23 cellular contexts compared by ENCODE assay signal in the genomic region with DNA sequence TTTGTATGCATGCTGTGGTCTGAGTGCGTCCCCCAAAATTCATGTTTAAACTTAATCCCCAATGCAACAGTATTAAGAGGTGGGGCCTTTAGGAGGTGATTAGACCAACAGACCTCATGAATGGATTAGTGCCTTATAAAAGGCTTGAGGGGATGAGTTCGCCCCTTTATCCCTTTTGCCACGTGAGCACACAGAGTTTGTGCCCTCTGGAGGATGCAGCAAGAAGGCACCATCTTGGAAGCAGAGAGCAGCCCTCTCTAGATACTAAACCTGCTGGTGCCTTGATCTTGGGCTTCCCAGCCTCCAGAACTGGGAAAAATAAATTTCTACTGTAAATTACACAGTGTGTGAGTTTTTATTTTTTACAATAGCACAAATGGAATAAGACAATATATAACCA.
"Had no signal": no experiment of that assay in that cellular context is flagged by ENCODE, and none has a peak within 500 bp of the region (broad histone marks: within the 10 kb centered on the region; RNA-seq: fewer than 3 reads in every experiment).

No MANE protein-coding gene starts in this region.

- H3K4me3 Mint-ChIP-seq: activated CD4-positive, alpha-beta memory T cell treated with anti-CD3 and anti-CD28 coated beads, Interleukin-2, amount 10 ng/mL, durations not matched to agents 7 days and 5 days; activated CD4-positive, alpha-beta T cell treated with anti-CD3 and anti-CD28 coated beads, Interleukin-2, amount 10 ng/mL, durations not matched to agents 24 days and 14 days; activated CD8-positive, alpha-beta memory T cell treated with anti-CD3 and anti-CD28 coated beads, Interleukin-2, amount 10 ng/mL, durations not matched to agents 7 days and 5 days; activated naive CD4-positive, alpha-beta T cell treated with anti-CD3 and anti-CD28 coated beads, Interleukin-2, amount 10 ng/mL, durations not matched to agents 7 days and 5 days; mesothelial cell of epicardium; naive thymus-derived CD8-positive, alpha-beta T cell; type B pancreatic cell had no signal

- DNase-seq: activated CD4-positive, alpha-beta memory T cell treated with anti-CD3 and anti-CD28 coated beads, Interleukin-2, amount 10 ng/mL, durations not matched to agents 7 days and 5 days; activated CD4-positive, alpha-beta T cell treated with anti-CD3 and anti-CD28 coated beads, Interleukin-2, amount 10 ng/mL, durations not matched to agents 24 days and 14 days; activated CD8-positive, alpha-beta memory T cell treated with anti-CD3 and anti-CD28 coated beads, Interleukin-2, amount 10 ng/mL, durations not matched to agents 7 days and 5 days; activated effector memory CD4-positive, alpha-beta T cell treated with anti-CD3 and anti-CD28 coated beads, Interleukin-2, amount 50 U/mL, for 16 hours; activated naive CD4-positive, alpha-beta T cell treated with anti-CD3 and anti-CD28 coated beads, Interleukin-2, amount 10 ng/mL, durations not matched to agents 7 days and 5 days; activated T-cell treated with anti-CD3 and anti-CD28 coated beads for 4 hours; amygdala; cerebellar nuclear complex; cortex of kidney; foreskin fibroblast; heart right ventricle; kidney; naive thymus-derived CD8-positive, alpha-beta T cell; retina; sigmoid colon; stimulated activated CD4-positive, alpha-beta T cell treated with anti-CD3 and anti-CD28 coated beads, Interleukin-2, amount 100 ng/mL, for 48 hours; stimulated activated naive CD4-positive, alpha-beta T cell; testis had no signal

- H3K4me1 Mint-ChIP-seq: mesothelial cell of epicardium had no signal

- H3K4me3 ChIP-seq: heart right ventricle, lung, sigmoid colon, testis, vagina had no signal

- H3K9me3 Mint-ChIP-seq: activated CD4-positive, alpha-beta memory T cell treated with anti-CD3 and anti-CD28 coated beads, Interleukin-2, amount 10 ng/mL, durations not matched to agents 7 days and 5 days; activated naive CD4-positive, alpha-beta T cell treated with anti-CD3 and anti-CD28 coated beads, Interleukin-2, amount 10 ng/mL, durations not matched to agents 7 days and 5 days; mesothelial cell of epicardium; type B pancreatic cell had no signal

- H3K27ac ChIP-seq: heart right ventricle, sigmoid colon, testis, vagina had no signal

- H3K27ac Mint-ChIP-seq: activated CD4-positive, alpha-beta memory T cell treated with anti-CD3 and anti-CD28 coated beads, Interleukin-2, amount 10 ng/mL, durations not matched to agents 7 days and 5 days; activated CD4-positive, alpha-beta T cell treated with anti-CD3 and anti-CD28 coated beads, Interleukin-2, amount 10 ng/mL, durations not matched to agents 24 days and 14 days; activated CD8-positive, alpha-beta memory T cell treated with anti-CD3 and anti-CD28 coated beads, Interleukin-2, amount 10 ng/mL, durations not matched to agents 7 days and 5 days; activated naive CD4-positive, alpha-beta T cell treated with anti-CD3 and anti-CD28 coated beads, Interleukin-2, amount 10 ng/mL, durations not matched to agents 7 days and 5 days; mesothelial cell of epicardium; naive thymus-derived CD8-positive, alpha-beta T cell; type B pancreatic cell had no signal

- ATAC-seq: activated CD4-positive, CD25-positive, alpha-beta regulatory T cell treated with anti-CD3 and anti-CD28 coated beads, Interleukin-2, amount 50 U/mL, for 24 hours; activated CD8-positive, alpha-beta memory T cell treated with anti-CD3 and anti-CD28 coated beads, Interleukin-2, amount 10 ng/mL, durations not matched to agents 7 days and 5 days; heart right ventricle; naive thymus-derived CD8-positive, alpha-beta T cell had no signal

- H3K36me3 Mint-ChIP-seq: activated CD8-positive, alpha-beta memory T cell treated with anti-CD3 and anti-CD28 coated beads, Interleukin-2, amount 10 ng/mL, durations not matched to agents 7 days and 5 days; activated naive CD4-positive, alpha-beta T cell treated with anti-CD3 and anti-CD28 coated beads, Interleukin-2, amount 10 ng/mL, durations not matched to agents 7 days and 5 days; mesothelial cell of epicardium; naive thymus-derived CD8-positive, alpha-beta T cell had no signal

- H3K27me3 ChIP-seq: heart right ventricle, sigmoid colon, testis, vagina had no signal

- H3K9me3 ChIP-seq: heart right ventricle, sigmoid colon, testis, vagina had no signal

- H3K4me1 ChIP-seq: sigmoid colon, testis, vagina had no signal

- H3K36me3 ChIP-seq: heart right ventricle, sigmoid colon, vagina had no signal

- H3K27me3 Mint-ChIP-seq: activated CD4-positive, alpha-beta memory T cell treated with anti-CD3 and anti-CD28 coated beads, Interleukin-2, amount 10 ng/mL, durations not matched to agents 7 days and 5 days; activated CD4-positive, alpha-beta T cell treated with anti-CD3 and anti-CD28 coated beads, Interleukin-2, amount 10 ng/mL, durations not matched to agents 24 days and 14 days had no signal
